In genomic region chr15:60460931-60461330, GRCh38 we compare ENCODE assay signal across 22 cellular contexts.
"Had no signal": no experiment of that assay in that cellular context is flagged by ENCODE, and none has a peak within 500 bp of the region (broad histone marks: within the 10 kb centered on the region; RNA-seq: fewer than 3 reads in every experiment).

No MANE protein-coding gene starts in this region.

- ATAC-seq: activated CD4-positive, CD25-positive, alpha-beta regulatory T cell treated with anti-CD3 and anti-CD28 coated beads, Interleukin-2, amount 50 U/mL, for 24 hours; activated CD8-positive, alpha-beta T cell treated with anti-CD3 and anti-CD28 coated beads for 36 hours; activated naive CD8-positive, alpha-beta T cell treated with anti-CD3 and anti-CD28 coated beads, Interleukin-2, amount 50 U/mL, for 24 hours; SK-N-SH treated with all-trans-retinoic acid at 6 μM for 48 hours had no signal

- H3K27ac Mint-ChIP-seq: activated CD8-positive, alpha-beta T cell treated with anti-CD3 and anti-CD28 coated beads for 36 hours; activated naive CD4-positive, alpha-beta T cell treated with anti-CD3 and anti-CD28 coated beads, Interleukin-2, amount 50 U/mL, for 24 hours; activated naive CD8-positive, alpha-beta T cell treated with anti-CD3 and anti-CD28 coated beads, Interleukin-2, amount 50 U/mL, for 24 hours; T-helper 1 cell treated with Interleukin-12 subunit alpha and Interleukin-12 subunit beta and Interleukin-4 antibody, amounts not matched to agents 30 μg/mL and 1 μg/mL, for 36 hours had no signal

- H3K36me3 ChIP-seq: breast epithelium had no signal

- H3K27me3 Mint-ChIP-seq: activated CD8-positive, alpha-beta T cell treated with anti-CD3 and anti-CD28 coated beads for 36 hours; activated naive CD4-positive, alpha-beta T cell treated with anti-CD3 and anti-CD28 coated beads, Interleukin-2, amount 50 U/mL, for 24 hours; activated naive CD8-positive, alpha-beta T cell treated with anti-CD3 and anti-CD28 coated beads, Interleukin-2, amount 50 U/mL, for 24 hours had no signal

- H3K4me1 ChIP-seq: breast epithelium, Peyer's patch, SJSA1 had no signal

- DNase-seq: activated CD4-positive, alpha-beta T cell treated with anti-CD3 and anti-CD28 coated beads for 4 hours; activated CD8-positive, alpha-beta memory T cell treated with anti-CD3 and anti-CD28 coated beads, Interleukin-2, amount 50 U/mL, for 48 hours; activated CD8-positive, alpha-beta T cell treated with anti-CD3 and anti-CD28 coated beads for 36 hours; activated naive CD4-positive, alpha-beta T cell; activated naive CD8-positive, alpha-beta T cell treated with anti-CD3 and anti-CD28 coated beads, Interleukin-2, amount 50 U/mL, for 24 hours; activated T-cell treated with anti-CD3 and anti-CD28 coated beads, Interleukin-2, amount 50 U/mL, for 1 hour; caudate nucleus; MM.1S; NCI-H146; NCI-H187 treated with DMSO at 0.1 percent for 48 hours; NCI-H2081 treated with DMSO at 0.1 percent for 48 hours; NCI-H446; NCI-H524; Peyer's patch; SHP77; SW 1271 had no signal

- H3K9me3 Mint-ChIP-seq: activated CD8-positive, alpha-beta T cell treated with anti-CD3 and anti-CD28 coated beads for 36 hours; activated naive CD4-positive, alpha-beta T cell treated with anti-CD3 and anti-CD28 coated beads, Interleukin-2, amount 50 U/mL, for 24 hours; activated naive CD8-positive, alpha-beta T cell treated with anti-CD3 and anti-CD28 coated beads, Interleukin-2, amount 50 U/mL, for 24 hours; T-helper 1 cell treated with Interleukin-12 subunit alpha and Interleukin-12 subunit beta and Interleukin-4 antibody, amounts not matched to agents 30 μg/mL and 1 μg/mL, for 36 hours had no signal

- H3K27ac ChIP-seq: breast epithelium, Peyer's patch, SJSA1 had no signal

- H3K9me3 ChIP-seq: breast epithelium, Peyer's patch, SJSA1 had no signal

- H3K4me3 ChIP-seq: breast epithelium, Peyer's patch, SJSA1 had no signal

- H3K27me3 ChIP-seq: breast epithelium, Peyer's patch, SJSA1 had no signal

- H3K4me3 Mint-ChIP-seq: activated CD8-positive, alpha-beta T cell treated with anti-CD3 and anti-CD28 coated beads for 36 hours; activated naive CD4-positive, alpha-beta T cell treated with anti-CD3 and anti-CD28 coated beads, Interleukin-2, amount 50 U/mL, for 24 hours; activated naive CD8-positive, alpha-beta T cell treated with anti-CD3 and anti-CD28 coated beads, Interleukin-2, amount 50 U/mL, for 24 hours; T-helper 1 cell treated with Interleukin-12 subunit alpha and Interleukin-12 subunit beta and Interleukin-4 antibody, amounts not matched to agents 30 μg/mL and 1 μg/mL, for 36 hours had no signal
